Comparison of ENCODE assay signal across 30 cellular contexts in genomic region chr4:31375936-31376335, GRCh38.
"Had no signal": no experiment of that assay in that cellular context is flagged by ENCODE, and none has a peak within 500 bp of the region (broad histone marks: within the 10 kb centered on the region; RNA-seq: fewer than 3 reads in every experiment).

No MANE protein-coding gene starts in this region.

- H3K27ac Mint-ChIP-seq: dendritic cell treated with granulocyte-macrophage colony-stimulating factor and Interleukin-4, amounts not matched to agents 40 ng/mL and 50 ng/mL, for 4 days; effector memory CD8-positive, alpha-beta T cell; endodermal cell had no signal

- H3K4me1 ChIP-seq: colonic mucosa, esophagus muscularis mucosa, esophagus squamous epithelium, foreskin keratinocyte, gastrocnemius medialis, gastroesophageal sphincter, heart left ventricle, heart right ventricle had no signal

- H3K27ac ChIP-seq: colonic mucosa, coronary artery, dorsolateral prefrontal cortex, epithelial cell of prostate, esophagus muscularis mucosa, esophagus squamous epithelium, foreskin keratinocyte, gastrocnemius medialis, gastroesophageal sphincter, heart left ventricle, heart right ventricle, hepatocyte had no signal

- H3K9me3 ChIP-seq: colonic mucosa, esophagus muscularis mucosa, esophagus squamous epithelium, gastrocnemius medialis, gastroesophageal sphincter had no signal

- H3K27me3 ChIP-seq: colonic mucosa, esophagus muscularis mucosa, esophagus squamous epithelium, foreskin keratinocyte, gastrocnemius medialis, gastroesophageal sphincter, heart left ventricle, heart right ventricle, hepatocyte had no signal

- H2AFZ ChIP-seq: hepatocyte had no signal

- H3K4me3 Mint-ChIP-seq: dendritic cell treated with granulocyte-macrophage colony-stimulating factor and Interleukin-4, amounts not matched to agents 40 ng/mL and 50 ng/mL, for 4 days; effector memory CD8-positive, alpha-beta T cell; endodermal cell had no signal

- FAIRE-seq: colon, endometrium, endothelial cell of umbilical vein, frontal cortex had no signal

- ATAC-seq: effector memory CD8-positive, alpha-beta T cell; esophagus mucosa; gastrocnemius medialis; gastroesophageal sphincter; heart left ventricle; heart right ventricle had no signal

- H3K4me3 ChIP-seq: colonic mucosa, coronary artery, dorsolateral prefrontal cortex, esophagus muscularis mucosa, esophagus squamous epithelium, gastrocnemius medialis, gastroesophageal sphincter, heart left ventricle, heart right ventricle, hepatocyte had no signal

- H3K9me3 Mint-ChIP-seq: dendritic cell treated with granulocyte-macrophage colony-stimulating factor and Interleukin-4, amounts not matched to agents 40 ng/mL and 50 ng/mL, for 4 days had no signal

- DNase-seq: colonic mucosa; cortex of kidney; dermis blood vessel endothelial cell; dorsolateral prefrontal cortex; effector CD4-positive, alpha-beta T cell; effector CD8-positive, alpha-beta T cell; effector memory CD4-positive, alpha-beta T cell; effector memory CD8-positive, alpha-beta T cell; endodermal cell; erythroblast; esophagus squamous epithelium; foreskin fibroblast; foreskin melanocyte; gastrocnemius medialis; glutamatergic neuron; head of caudate nucleus; heart left ventricle; heart right ventricle had no signal

- H3K36me3 ChIP-seq: colonic mucosa, esophagus muscularis mucosa, esophagus squamous epithelium, gastrocnemius medialis, gastroesophageal sphincter, heart left ventricle, heart right ventricle had no signal

- H3K4me2 ChIP-seq: hepatocyte had no signal

- H3K79me2 ChIP-seq: hepatocyte had no signal

- H3K27me3 Mint-ChIP-seq: dendritic cell treated with granulocyte-macrophage colony-stimulating factor and Interleukin-4, amounts not matched to agents 40 ng/mL and 50 ng/mL, for 4 days; effector memory CD8-positive, alpha-beta T cell had no signal
